In the genomic region with DNA sequence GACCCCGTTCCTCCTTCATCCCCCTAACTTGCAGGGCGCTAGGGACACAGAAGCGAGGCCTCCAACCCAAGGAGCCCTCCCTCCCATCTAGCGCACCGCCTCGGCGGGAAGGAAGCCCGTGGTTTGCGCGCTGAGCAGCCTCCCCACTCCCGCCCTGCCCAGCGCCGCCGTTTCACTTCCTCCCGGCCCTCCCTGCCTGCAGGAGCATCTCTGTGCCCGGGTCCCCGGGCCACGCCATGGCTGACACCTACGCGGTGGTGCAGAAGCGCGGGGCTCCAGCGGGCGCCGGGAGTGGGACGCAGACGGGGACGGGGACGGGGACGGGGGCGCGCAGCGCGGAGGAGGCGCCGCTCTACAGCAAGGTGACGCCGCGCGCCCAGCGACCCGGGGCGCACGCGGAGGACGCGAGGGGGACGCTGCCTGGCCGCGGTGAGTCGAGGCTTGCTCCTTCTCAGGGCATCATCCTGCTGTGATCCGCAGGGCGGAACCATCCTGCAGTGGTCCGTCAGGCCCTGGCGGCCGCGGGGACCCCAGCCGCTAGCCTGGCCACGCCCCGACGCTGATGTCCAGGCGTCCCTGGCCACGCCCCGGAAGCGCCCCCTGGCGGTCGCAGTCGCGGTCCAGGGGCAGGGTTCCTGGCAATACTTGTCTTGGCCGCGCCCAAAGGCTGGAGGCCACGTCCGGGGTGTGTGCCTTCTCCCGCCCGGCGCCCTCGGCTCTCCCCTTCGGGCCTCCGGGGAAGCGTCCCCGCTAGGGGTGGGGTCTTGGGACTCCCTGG, we compare ENCODE assay signal across 1 cellular context.
A peak's percentile ranks its signal among the peaks of the same experiment; 100 is the strongest.
TF ChIP-seq lines count a peak whose summit lies in the region.

No MANE protein-coding gene starts in this region.

TF ChIP-seq in IMR-90, 13 proteins besides CTCF, POLR2A, EP300 and RAD21 (continued from another document):
- TF ChIP-seq MAZ (IDR thresholded peaks at IDR 0.05; ENCODE audit: borderline replicate concordance, low read depth, low read length) = peak; percentile 61; the same call in 1 of the 2 replicates
- TF ChIP-seq RCOR1 (IDR thresholded peaks at IDR 0.05; ENCODE audit: insufficient replicate concordance, low read length) = no peak
- peak; percentile 53 for TF ChIP-seq SMC3 (IDR thresholded peaks at IDR 0.05; ENCODE audit: low read depth, low read length)
- no peak for TF ChIP-seq CEBPB (IDR thresholded peaks at IDR 0.05; ENCODE audit: low read depth, low read length)
